ENCODE assay signal across 25 cellular contexts in genomic region chr1:74508449-74508848, GRCh38. TPM values are rescaled to one million over a fixed set of nuclear protein-coding genes. Genes with fewer than 3 reads are reported as not detected.
A peak's percentile ranks its signal among the peaks of the same experiment; 100 is the strongest.
DNase-seq lines count a peak whose midpoint lies in the region; ATAC-seq and TF ChIP-seq lines count a peak whose summit lies in the region.
"Had no signal": no experiment of that assay in that cellular context is flagged by ENCODE, and none has a peak within 500 bp of the region (broad histone marks: within the 10 kb centered on the region; RNA-seq: fewer than 3 reads in every experiment).

No MANE protein-coding gene starts in this region.

- H2AK5ac ChIP-seq in neuronal stem cell (ENCODE audit: low read depth, low read length): no peak overlapping the region

- intact Hi-C loops in heart right ventricle (cut with DNase I): no loop called here

- H3K4me2 ChIP-seq in neuronal stem cell (ENCODE audit: insufficient read depth, low read length, poor library complexity, severe bottlenecking): no peak overlapping the region

- no peak for TF ChIP-seq CTCF in heart right ventricle (IDR thresholded peaks at IDR 0.05)

- no peak overlapping the region for H3K4ac ChIP-seq in neuronal stem cell (ENCODE audit: low read length)

- ATAC-seq in GM21526 (IDR thresholded peaks at IDR 0.05; ENCODE audit: low FRiP score, unreplicated experiment) (no peak), heart right ventricle (no peak)

- no peak overlapping the region for H3K23ac ChIP-seq in neuronal stem cell (ENCODE audit: low read depth, low read length, poor library complexity)

- no peaks in the 10 kb centered on the region for H3K36me3 ChIP-seq in neuronal stem cell (replicated peaks in 1 of 2; ENCODE audit: control insufficient read depth in 2 of 2, insufficient read depth in 2 of 2, low read length in 2 of 2)
- H3K36me3 ChIP-seq in heart right ventricle: no peaks in the 10 kb centered on the region

- H4K91ac ChIP-seq in neuronal stem cell (ENCODE audit: low read depth, low read length, poor library complexity): no peak overlapping the region

- H2BK12ac ChIP-seq in neuronal stem cell (ENCODE audit: low read length): no peak overlapping the region

- H3K14ac ChIP-seq in neuronal stem cell (ENCODE audit: low read length): no peak overlapping the region

- H3K79me1 ChIP-seq in neuronal stem cell (ENCODE audit: low read depth, low read length): no peaks in the 10 kb centered on the region

- DNase-seq in NCI-H82 (lab: John Stamatoyannopoulos, UW) (peak; percentile 34), NCI-H82 treated with DMSO at 0.1 percent for 48 hours (lab: John Stamatoyannopoulos, UW; ENCODE audit: unreplicated experiment) (no peak), OCI-M1 (lab: John Stamatoyannopoulos, UW) (peak; percentile 31), ecto neural progenitor cell (ENCODE audit: low spot score) (peak; percentile 61), neuronal stem cell (ENCODE audit: low spot score) (no peak), dedifferentiated amniotic fluid mesenchymal stem cell (ENCODE audit: extremely low spot score) (no peak), heart right ventricle (no peak)
- DNase-seq: COR-L47; DMS 273 treated with DMSO at 0.1 percent for 48 hours; GF-D8; HFFc6; NCI-H1092 treated with DMSO at 0.1 percent for 48 hours; NCI-H146; NCI-H2081; NCI-H2171 treated with DMSO at 0.1 percent for 48 hours; NCI-H446; NCI-H526 treated with DMSO at 0.1 percent for 48 hours; NK-92 treated with Interleukin-12 subunit alpha and Interleukin-12 subunit beta, amount 100 ng/mL, for 24 hours; Right ventricle myocardium superior had no signal

- H3K27me3 ChIP-seq in neuronal stem cell (ENCODE audit: control insufficient read depth in 3 of 3, insufficient read depth in 3 of 3, low read depth in 1 of 3, low read length in 3 of 3): no peaks in the 10 kb centered on the region
- H3K27me3 ChIP-seq in heart right ventricle: no peaks in the 10 kb centered on the region

- H3K4me1 ChIP-seq in neuronal stem cell (ENCODE audit: control insufficient read depth in 2 of 2, insufficient read depth in 1 of 2, low read depth in 1 of 2, low read length in 2 of 2) (peaks cover 6 to 34% of the 10 kb centered on the region in 2 donors), heart right ventricle (peaks cover 0 to 11% (median 0%) of the 10 kb centered on the region in 9 donors)

- H3K18ac ChIP-seq in neuronal stem cell (ENCODE audit: low read length): no peak overlapping the region

- no peak overlapping the region for H2BK5ac ChIP-seq in neuronal stem cell (ENCODE audit: low read length)

- no peak overlapping the region for H2BK120ac ChIP-seq in neuronal stem cell (ENCODE audit: low read depth, low read length)

- no peak overlapping the region for H3K9ac ChIP-seq in neuronal stem cell (ENCODE audit: low read depth, low read length, poor library complexity)

- no CpG with 5 or more reads among the region's 3 CpGs for WGBS in neuronal stem cell (ENCODE audit: extremely low coverage in 2 of 2, insufficient read length in 2 of 2, insufficient replicate concordance in 1 of 2), 2 donors
- WGBS in heart right ventricle, 2 donors: 20 to 21% methylated on average over 3 of the region's 3 CpGs

- H3K27ac ChIP-seq in neuronal stem cell (replicated peaks; ENCODE audit: low read length) (no peak overlapping the region), heart right ventricle (no peak overlapping the region)
- H3K27ac ChIP-seq: 22Rv1, SK-N-MC had no signal

- H3K9me3 ChIP-seq in neuronal stem cell (replicated peaks in 1 of 2; ENCODE audit: control insufficient read depth in 2 of 2, insufficient read depth in 1 of 2, low read depth in 1 of 2, low read length in 2 of 2) (no peaks in the 10 kb centered on the region), heart right ventricle (no peaks in the 10 kb centered on the region)

- H2AFZ ChIP-seq in neuronal stem cell (ENCODE audit: low read length): peak overlapping the region; percentile 62

- H2BK15ac ChIP-seq in neuronal stem cell (ENCODE audit: low read length): no peak overlapping the region

- no peak overlapping the region for H4K8ac ChIP-seq in neuronal stem cell (ENCODE audit: low read depth, low read length)

- H3K4me3 ChIP-seq in neuronal stem cell (ENCODE audit: low read length in 2 of 2) (no peak overlapping the region), heart right ventricle (no peak overlapping the region)
- H3K4me3 ChIP-seq: SK-N-MC had no signal

RNA-seq across cellular contexts. Expression of gene LRRC53, which starts 4.0 kb away (rescaled TPM):
- not detected for polyA plus RNA-seq in neuronal stem cell (2013, experiment 1 of 2)
- not detected for polyA plus RNA-seq in neuronal stem cell (2013, experiment 2 of 2)
- not detected for total RNA-seq in heart right ventricle
- polyA plus RNA-seq in heart right ventricle: not detected
- total RNA-seq: Daoy, H4, HFFc6, Right ventricle myocardium superior had no signal
- polyA plus RNA-seq: AG04450 had no signal

Comparison
In these comparisons a context has a peak if more than half of its experiments do, and no peak if none do; other contexts are left out.
1. DNase-seq: peak in NCI-H82 (single experiment), OCI-M1 (single experiment) and ecto neural progenitor cell (single experiment); none in NCI-H82 treated with DMSO at 0.1 percent for 48 hours (single experiment), neuronal stem cell (single experiment), dedifferentiated amniotic fluid mesenchymal stem cell (single experiment) and heart right ventricle (0 of 2).